In genomic region chr10:109922353-109922975, GRCh38 we compare ENCODE assay signal across 8 cellular contexts. TPM values are rescaled to one million over a fixed set of nuclear protein-coding genes. Genes with fewer than 3 reads are reported as not detected.
A peak's percentile ranks its signal among the peaks of the same experiment; 100 is the strongest.
DNase-seq lines count a peak whose midpoint lies in the region; ATAC-seq and TF ChIP-seq lines count a peak whose summit lies in the region.

No MANE protein-coding gene starts in this region.

- TF ChIP-seq CTCF in cardiac muscle cell (IDR thresholded peaks at IDR 0.05; ENCODE audit: low read depth, low read length) = no peak
- no peak for TF ChIP-seq CTCF in brain microvascular endothelial cell (IDR thresholded peaks at IDR 0.05; ENCODE audit: low read depth, low read length, missing control alignments)
- no peak for TF ChIP-seq CTCF in vagina (IDR thresholded peaks at IDR 0.05)
- TF ChIP-seq CTCF in GM10266 (IDR thresholded peaks at IDR 0.05; ENCODE audit: control insufficient read depth, insufficient read depth, low read depth, missing control alignments) = no peak

- no peaks in the 10 kb centered on the region for H3K4me1 ChIP-seq in cardiac muscle cell (ENCODE audit: low read depth)
- peaks cover 29% of the 10 kb centered on the region for H3K4me1 ChIP-seq in vagina

- no peaks in the 10 kb centered on the region for H3K36me3 Mint-ChIP-seq in memory B cell

- in situ Hi-C loops in brain microvascular endothelial cell (cut with HindIII; ENCODE audit: low pct_ligation_motif_present, low sequenced_read_pairs) = no loop called here

- no peaks in the 10 kb centered on the region for H3K36me3 ChIP-seq in cardiac muscle cell
- H3K36me3 ChIP-seq in brain microvascular endothelial cell (replicated peaks) = no peaks in the 10 kb centered on the region
- no peaks in the 10 kb centered on the region for H3K36me3 ChIP-seq in vagina

- H3K27ac ChIP-seq in cardiac muscle cell = peak overlapping the region; percentile 91
- peak overlapping the region; percentile 74 for H3K27ac ChIP-seq in brain microvascular endothelial cell
- H3K27ac ChIP-seq in vagina = peak overlapping the region; percentile 92

- intact Hi-C loops in cardiac septum (cut with DNase I) (loop anchor here (5.0 kb wide), 1 partner anchor 35 kb away; no protein-coding TSS in a partner anchor), vagina (cut with DNase I) (no loop called here)

- no peaks in the 10 kb centered on the region for H3K27me3 Mint-ChIP-seq in memory B cell

- peak in 1 of 2 donors; percentile 23 for DNase-seq in cardiac muscle cell (ENCODE audit: low read depth in 1 of 2, low spot score in 1 of 2)
- no peak for DNase-seq in cardiac septum (ENCODE audit: low spot score)
- no peak for DNase-seq in brain microvascular endothelial cell
- DNase-seq in memory B cell (ENCODE audit: low spot score in 2 of 2) = no peak
- DNase-seq in vagina (ENCODE audit: extremely low spot score in 2 of 2) = no peak
- DNase-seq in pons (ENCODE audit: low spot score) = no peak
- no peak for DNase-seq in GM10266 (ENCODE audit: extremely low spot score)

- H3K27ac Mint-ChIP-seq in memory B cell = peak overlapping the region; percentile 88

- H3K27me3 ChIP-seq in cardiac muscle cell (no peaks in the 10 kb centered on the region), brain microvascular endothelial cell (replicated peaks) (no peaks in the 10 kb centered on the region), vagina (no peaks in the 10 kb centered on the region)

- no peaks in the 10 kb centered on the region for H3K9me3 ChIP-seq in cardiac muscle cell (ENCODE audit: low read depth)
- H3K9me3 ChIP-seq in vagina = no peaks in the 10 kb centered on the region

- H3K4me3 ChIP-seq in cardiac muscle cell (peak overlapping the region; percentile 75), brain microvascular endothelial cell (ENCODE audit: low read depth, low read length) (peak overlapping the region; percentile 85), vagina (peak overlapping the region; percentile 84 to 99)

- no peak for TF ChIP-seq POLR2A in vagina (IDR thresholded peaks at IDR 0.05)

- ATAC-seq in memory B cell (ENCODE audit: low read depth) (no peak), GM21723 (IDR thresholded peaks at IDR 0.05; ENCODE audit: unreplicated experiment) (no peak)

- peaks cover 3% of the 10 kb centered on the region for H3K9me3 Mint-ChIP-seq in memory B cell

- peak overlapping the region; percentile 78 for H3K4me3 Mint-ChIP-seq in memory B cell

- peaks cover 32% of the 10 kb centered on the region for H3K4me1 Mint-ChIP-seq in memory B cell

RNA-seq across cellular contexts. Expression of gene XPNPEP1, which starts 0.8 kb away (rescaled TPM):
- total RNA-seq in cardiac muscle cell (114 and 137 TPM in 2 replicates), cardiac septum (43.5 TPM), vagina (90.4 TPM)
- polyA plus RNA-seq in cardiac muscle cell = 68.1 and 87.1 TPM in 2 replicates
